In genomic region chr4:102483990-102484692, GRCh38 we compare ENCODE assay signal across 7 cellular contexts. TPM values are rescaled to one million over a fixed set of nuclear protein-coding genes. Genes with fewer than 3 reads are reported as not detected.
A peak's percentile ranks its signal among the peaks of the same experiment; 100 is the strongest.
DNase-seq lines count a peak whose midpoint lies in the region; ATAC-seq and TF ChIP-seq lines count a peak whose summit lies in the region.
"Not testable (repeated sequence)": the region's sequence is repeated elsewhere in the genome, so short reads cannot be mapped to it uniquely, and the experiment has no call there.

No MANE protein-coding gene starts in this region.

- not testable (repeated sequence) for H4K20me1 ChIP-seq in GM23338 (replicated peaks; ENCODE audit: insufficient read depth)

- not testable (repeated sequence) for DNase-seq in GM23338 (ENCODE audit: low spot score); activated naive CD4-positive, alpha-beta T cell treated with anti-CD3 and anti-CD28 coated beads for 36 hours; central memory CD8-positive, alpha-beta T cell (ENCODE audit: low spot score in 2 of 2)
- peak; percentile 37 for DNase-seq in activated CD8-positive, alpha-beta T cell treated with anti-CD3 and anti-CD28 coated beads, Interleukin-2, amount 10 ng/mL, durations not matched to agents 7 days and 5 days
- peak; percentile 31 for DNase-seq in activated naive CD8-positive, alpha-beta T cell treated with anti-CD3 and anti-CD28 coated beads for 36 hours
- peak in 7 of 10 donors; percentile 1 to 64 (median 31) for DNase-seq in naive thymus-derived CD8-positive, alpha-beta T cell
- peak; percentile 35 for DNase-seq in stimulated activated naive CD8-positive, alpha-beta T cell treated with anti-CD3 and anti-CD28 coated beads, Interleukin-15, Interleukin-2, amounts not matched to agents 100 U/mL and 50 U/mL, for 24 hours

- POLR2A ChIA-PET in activated CD8-positive, alpha-beta T cell treated with anti-CD3 and anti-CD28 coated beads, Interleukin-2, amount 10 ng/mL, durations not matched to agents 7 days and 5 days (lab: Charles Lee), result interaction anchor here (1.4 kb wide), 1 partner anchor 16 kb away, joined by 9 read pairs; no protein-coding TSS in a partner anchor
- POLR2A ChIA-PET in naive thymus-derived CD8-positive, alpha-beta T cell (lab: Charles Lee), result interaction anchor here (1.0 to 2.6 kb wide), 2 partner anchors 17 to 277 kb away, joined by 3 to 20 read pairs; partner anchors contain the start of gene NFKB1

- H3K4me2 ChIP-seq in GM23338, result not testable (repeated sequence)

- H3K27me3 Mint-ChIP-seq in GM23338 (ENCODE audit: insufficient read depth, low read depth, poor library complexity); activated CD8-positive, alpha-beta T cell treated with anti-CD3 and anti-CD28 coated beads, Interleukin-2, amount 10 ng/mL, durations not matched to agents 7 days and 5 days (ENCODE audit: low read depth); activated naive CD4-positive, alpha-beta T cell treated with anti-CD3 and anti-CD28 coated beads for 36 hours (ENCODE audit: low read depth); activated naive CD8-positive, alpha-beta T cell treated with anti-CD3 and anti-CD28 coated beads for 36 hours; naive thymus-derived CD8-positive, alpha-beta T cell: not testable (repeated sequence)
- peaks cover 23% of the 10 kb centered on the region for H3K27me3 Mint-ChIP-seq in central memory CD8-positive, alpha-beta T cell

- H3K9me3 Mint-ChIP-seq in GM23338, result peaks cover 26% of the 10 kb centered on the region
- peaks cover 29% of the 10 kb centered on the region for H3K9me3 Mint-ChIP-seq in activated CD8-positive, alpha-beta T cell treated with anti-CD3 and anti-CD28 coated beads, Interleukin-2, amount 10 ng/mL, durations not matched to agents 7 days and 5 days (ENCODE audit: insufficient read depth)
- H3K9me3 Mint-ChIP-seq in activated naive CD4-positive, alpha-beta T cell treated with anti-CD3 and anti-CD28 coated beads for 36 hours, result peaks cover 18% of the 10 kb centered on the region
- peaks cover 24% of the 10 kb centered on the region for H3K9me3 Mint-ChIP-seq in activated naive CD8-positive, alpha-beta T cell treated with anti-CD3 and anti-CD28 coated beads for 36 hours
- H3K9me3 Mint-ChIP-seq in central memory CD8-positive, alpha-beta T cell, result not testable (repeated sequence)
- peaks cover 3 to 25% (median 10%) of the 10 kb centered on the region in 9 donors for H3K9me3 Mint-ChIP-seq in naive thymus-derived CD8-positive, alpha-beta T cell

- ATAC-seq in GM23338; activated CD8-positive, alpha-beta T cell treated with anti-CD3 and anti-CD28 coated beads, Interleukin-2, amount 10 ng/mL, durations not matched to agents 7 days and 5 days; central memory CD8-positive, alpha-beta T cell (replicated peaks; ENCODE audit: extremely low read depth, poor library complexity, severe bottlenecking); stimulated activated naive CD8-positive, alpha-beta T cell treated with anti-CD3 and anti-CD28 coated beads, Interleukin-15, Interleukin-2, amounts not matched to agents 100 U/mL and 50 U/mL, for 24 hours: not testable (repeated sequence)
- ATAC-seq in naive thymus-derived CD8-positive, alpha-beta T cell, result peak; percentile 35 to 50

- H3K4me3 Mint-ChIP-seq in GM23338, result not testable (repeated sequence)
- H3K4me3 Mint-ChIP-seq in activated CD8-positive, alpha-beta T cell treated with anti-CD3 and anti-CD28 coated beads, Interleukin-2, amount 10 ng/mL, durations not matched to agents 7 days and 5 days, result peak overlapping the region; percentile 26
- H3K4me3 Mint-ChIP-seq in activated naive CD4-positive, alpha-beta T cell treated with anti-CD3 and anti-CD28 coated beads for 36 hours, result peak overlapping the region; percentile 2
- H3K4me3 Mint-ChIP-seq in activated naive CD8-positive, alpha-beta T cell treated with anti-CD3 and anti-CD28 coated beads for 36 hours, result peak overlapping the region; percentile 63
- peak overlapping the region; percentile 6 for H3K4me3 Mint-ChIP-seq in central memory CD8-positive, alpha-beta T cell
- H3K4me3 Mint-ChIP-seq in naive thymus-derived CD8-positive, alpha-beta T cell, result peak overlapping the region; percentile 77 to 89 (median 84)

- H3F3A ChIP-seq in GM23338 (replicated peaks; ENCODE audit: low read depth), result not testable (repeated sequence)

- not testable (repeated sequence) for H3K9me2 ChIP-seq in GM23338 (ENCODE audit: insufficient read depth)

- H3K4me3 ChIP-seq in GM23338, result not testable (repeated sequence)

- CTCF ChIA-PET in activated CD8-positive, alpha-beta T cell treated with anti-CD3 and anti-CD28 coated beads, Interleukin-2, amount 10 ng/mL, durations not matched to agents 7 days and 5 days (lab: Charles Lee), result interaction anchor here (1.0 kb wide), 1 partner anchor 45 kb away, joined by 3 read pairs; no protein-coding TSS in a partner anchor
- CTCF ChIA-PET in activated naive CD4-positive, alpha-beta T cell treated with anti-CD3 and anti-CD28 coated beads for 36 hours (lab: Charles Lee), result not testable (repeated sequence)

- not testable (repeated sequence) for H3K27ac Mint-ChIP-seq in GM23338; activated naive CD4-positive, alpha-beta T cell treated with anti-CD3 and anti-CD28 coated beads for 36 hours; central memory CD8-positive, alpha-beta T cell (ENCODE audit: low read depth)
- peak overlapping the region; percentile 77 for H3K27ac Mint-ChIP-seq in activated CD8-positive, alpha-beta T cell treated with anti-CD3 and anti-CD28 coated beads, Interleukin-2, amount 10 ng/mL, durations not matched to agents 7 days and 5 days
- H3K27ac Mint-ChIP-seq in activated naive CD8-positive, alpha-beta T cell treated with anti-CD3 and anti-CD28 coated beads for 36 hours, result peak overlapping the region; percentile 75
- peak overlapping the region; percentile 44 to 92 (median 86) for H3K27ac Mint-ChIP-seq in naive thymus-derived CD8-positive, alpha-beta T cell

- H3K4me1 ChIP-seq in GM23338 (ENCODE audit: insufficient read depth), result not testable (repeated sequence)

- intact Hi-C loops in activated naive CD4-positive, alpha-beta T cell treated with anti-CD3 and anti-CD28 coated beads for 36 hours (cut with micrococcal nuclease), result not testable (repeated sequence)

- not testable (repeated sequence) for H3K36me3 Mint-ChIP-seq in GM23338 (ENCODE audit: low read depth); activated naive CD4-positive, alpha-beta T cell treated with anti-CD3 and anti-CD28 coated beads for 36 hours (ENCODE audit: low read depth); central memory CD8-positive, alpha-beta T cell (ENCODE audit: insufficient read depth); naive thymus-derived CD8-positive, alpha-beta T cell
- peaks cover 48% of the 10 kb centered on the region for H3K36me3 Mint-ChIP-seq in activated CD8-positive, alpha-beta T cell treated with anti-CD3 and anti-CD28 coated beads, Interleukin-2, amount 10 ng/mL, durations not matched to agents 7 days and 5 days (ENCODE audit: low read depth)
- H3K36me3 Mint-ChIP-seq in activated naive CD8-positive, alpha-beta T cell treated with anti-CD3 and anti-CD28 coated beads for 36 hours, result peaks cover 14% of the 10 kb centered on the region

- H3K27me3 ChIP-seq in GM23338 (ENCODE audit: insufficient read depth), result not testable (repeated sequence)

- not testable (repeated sequence) for H3K79me2 ChIP-seq in GM23338 (replicated peaks; ENCODE audit: insufficient read depth)

- H3K27ac ChIP-seq in GM23338 (ENCODE audit: low read depth), result not testable (repeated sequence)

- not testable (repeated sequence) for H3K4me1 Mint-ChIP-seq in GM23338; activated naive CD4-positive, alpha-beta T cell treated with anti-CD3 and anti-CD28 coated beads for 36 hours (ENCODE audit: low read depth); central memory CD8-positive, alpha-beta T cell
- peaks cover 30% of the 10 kb centered on the region for H3K4me1 Mint-ChIP-seq in activated CD8-positive, alpha-beta T cell treated with anti-CD3 and anti-CD28 coated beads, Interleukin-2, amount 10 ng/mL, durations not matched to agents 7 days and 5 days (ENCODE audit: low read depth)
- peaks cover 11% of the 10 kb centered on the region for H3K4me1 Mint-ChIP-seq in activated naive CD8-positive, alpha-beta T cell treated with anti-CD3 and anti-CD28 coated beads for 36 hours
- peaks cover 9 to 16% (median 12%) of the 10 kb centered on the region in 4 donors for H3K4me1 Mint-ChIP-seq in naive thymus-derived CD8-positive, alpha-beta T cell

- peak overlapping the region; percentile 32; the same call in 1 of the 2 replicates for H2AFZ ChIP-seq in GM23338

- TF ChIP-seq CTCF in GM23338 (conservative IDR thresholded peaks at IDR 0.05; ENCODE audit: low read depth in 2 of 2), result not testable (repeated sequence)

- not testable (repeated sequence) for H3K36me3 ChIP-seq in GM23338 (ENCODE audit: insufficient read depth)

RNA-seq across cellular contexts. Expression of gene NFKB1, which starts 17.0 kb away (rescaled TPM):
- total RNA-seq in GM23338 (2014; rRNA removed; shearing (Covaris generic)), result 2.4 and 4.6 TPM in 2 replicates
- 0.82 and 1.2 TPM in 2 replicates for polyA plus RNA-seq in GM23338 (2016; fragmentation: Nextera tagmentation; extraction: Ambion mirVana)
- total RNA-seq in activated CD8-positive, alpha-beta T cell treated with anti-CD3 and anti-CD28 coated beads, Interleukin-2, amount 10 ng/mL, durations not matched to agents 7 days and 5 days, result 100 to 1,000 TPM; 150 to 162 TPM
- 100 to 1,000 TPM; 121 to 134 TPM for total RNA-seq in activated naive CD4-positive, alpha-beta T cell treated with anti-CD3 and anti-CD28 coated beads for 36 hours
- total RNA-seq in activated naive CD8-positive, alpha-beta T cell treated with anti-CD3 and anti-CD28 coated beads for 36 hours, result 100 to 1,000 TPM; 250 to 259 TPM
- 100 to 1,000 TPM in 1 of 2 experiments, 10 to 100 TPM in 1; 91.5 to 101 TPM for total RNA-seq in naive thymus-derived CD8-positive, alpha-beta T cell
- 10 to 100 TPM; 27.5 to 82.2 (median 32.4) TPM for polyA plus RNA-seq in naive thymus-derived CD8-positive, alpha-beta T cell

Comparison
In these comparisons a context has a peak if more than half of its experiments do, and no peak if none do; other contexts are left out.
1. RNA of gene NFKB1, which starts 17.0 kb away (total RNA-seq): 250 to 259 TPM in activated naive CD8-positive, alpha-beta T cell treated with anti-CD3 and anti-CD28 coated beads for 36 hours, 150 to 162 TPM in activated CD8-positive, alpha-beta T cell treated with anti-CD3 and anti-CD28 coated beads, Interleukin-2, amount 10 ng/mL, durations not matched to agents 7 days and 5 days, 121 to 134 TPM in activated naive CD4-positive, alpha-beta T cell treated with anti-CD3 and anti-CD28 coated beads for 36 hours and 91.5 to 101 TPM in naive thymus-derived CD8-positive, alpha-beta T cell; 2.4 to 4.6 TPM in GM23338; every median in the first group is over 10 times any median in the second.